Comparison of ENCODE assay signal across 10 cellular contexts in genomic region chr11:61718046-61718531, GRCh38. TPM values are rescaled to one million over a fixed set of nuclear protein-coding genes. Genes with fewer than 3 reads are reported as not detected.
DNase-seq lines count a peak whose midpoint lies in the region; TF ChIP-seq lines count a peak whose summit lies in the region.
"Had no signal": no experiment of that assay in that cellular context is flagged by ENCODE, and none has a peak within 500 bp of the region (broad histone marks: within the 10 kb centered on the region; RNA-seq: fewer than 3 reads in every experiment).

No MANE protein-coding gene starts in this region.

- no peaks in the 10 kb centered on the region for H3K9me3 ChIP-seq in testis

- H3K36me3 Mint-ChIP-seq in mesothelial cell of epicardium (peaks cover 2% of the 10 kb centered on the region), glutamatergic neuron (ENCODE audit: unreplicated experiment) (no peaks in the 10 kb centered on the region)
- H3K36me3 Mint-ChIP-seq in activated T-helper 2 cell treated with anti-CD3 and anti-CD28 coated beads, Interferon-gamma antibody, Interleukin-2, Interleukin-4, amounts not matched to agents 10 μg/mL and 5 μg/mL and 100 μg/mL, durations not matched to agents 14 hours and 24 hours and 36 hours (ENCODE audit: low read depth): no peaks in the 10 kb centered on the region

- WGBS in testis, 2 donors: 31 to 52% methylated on average over 7 to 9 of the region's 9 CpGs

- DNase-seq in NCI-H2171 (lab: John Stamatoyannopoulos, UW) (peak; percentile 44), ecto neural progenitor cell (ENCODE audit: low spot score) (peak; percentile 65), mesothelial cell of epicardium (ENCODE audit: low spot score in 2 of 2, unreplicated experiment in 2 of 2) (no peak), testis (no peak), UCSD-AML1 (lab: John Stamatoyannopoulos, UW; ENCODE audit: unreplicated experiment) (no peak), glutamatergic neuron (no peak), ACHN (no peak)
- DNase-seq in activated T-helper 2 cell treated with anti-CD3 and anti-CD28 coated beads, Interferon-gamma antibody, Interleukin-2, Interleukin-4, amounts not matched to agents 10 μg/mL and 5 μg/mL and 100 μg/mL, durations not matched to agents 14 hours and 24 hours and 36 hours (ENCODE audit: low spot score): no peak
- DNase-seq: NCI-H748 treated with DMSO at 0.1 percent for 48 hours had no signal

- TF ChIP-seq POLR2A in testis (IDR thresholded peaks at IDR 0.05): no peak

- intact Hi-C loops in testis (cut with DNase I; ENCODE audit: low total_unique reads): no loop called here
- intact Hi-C loops in activated T-helper 2 cell treated with anti-CD3 and anti-CD28 coated beads, Interferon-gamma antibody, Interleukin-2, Interleukin-4, amounts not matched to agents 10 μg/mL and 5 μg/mL and 100 μg/mL, durations not matched to agents 14 hours and 24 hours and 36 hours (cut with micrococcal nuclease): no loop called here

- H3K4me3 ChIP-seq in testis: no peak overlapping the region

- TF ChIP-seq CTCF in mesothelial cell of epicardium (IDR thresholded peaks at IDR 0.05; ENCODE audit: unreplicated experiment): no peak
- TF ChIP-seq CTCF in testis (IDR thresholded peaks at IDR 0.05): no peak
- TF ChIP-seq CTCF in glutamatergic neuron (IDR thresholded peaks at IDR 0.05; ENCODE audit: partially characterized antibody, unreplicated experiment): no peak

- no peaks in the 10 kb centered on the region for H3K27me3 ChIP-seq in testis

- H3K4me1 ChIP-seq in testis: peaks cover 11% of the 10 kb centered on the region

- peak overlapping the region; percentile 94 for H3K27ac Mint-ChIP-seq in mesothelial cell of epicardium
- H3K27ac Mint-ChIP-seq in glutamatergic neuron (ENCODE audit: unreplicated experiment): no peak overlapping the region
- no peak overlapping the region for H3K27ac Mint-ChIP-seq in activated T-helper 2 cell treated with anti-CD3 and anti-CD28 coated beads, Interferon-gamma antibody, Interleukin-2, Interleukin-4, amounts not matched to agents 10 μg/mL and 5 μg/mL and 100 μg/mL, durations not matched to agents 14 hours and 24 hours and 36 hours

- H3K4me1 Mint-ChIP-seq in mesothelial cell of epicardium (peaks cover 12% of the 10 kb centered on the region), glutamatergic neuron (ENCODE audit: low read depth, unreplicated experiment) (peaks cover 29% of the 10 kb centered on the region)
- H3K4me1 Mint-ChIP-seq in activated T-helper 2 cell treated with anti-CD3 and anti-CD28 coated beads, Interferon-gamma antibody, Interleukin-2, Interleukin-4, amounts not matched to agents 10 μg/mL and 5 μg/mL and 100 μg/mL, durations not matched to agents 14 hours and 24 hours and 36 hours (ENCODE audit: low read depth): no peaks in the 10 kb centered on the region

- H3K27ac ChIP-seq in testis: peak overlapping the region; percentile 39 to 50
- H3K27ac ChIP-seq: epithelial cell of prostate had no signal

- H3K9me3 Mint-ChIP-seq in mesothelial cell of epicardium: no peaks in the 10 kb centered on the region
- peaks cover 3% of the 10 kb centered on the region for H3K9me3 Mint-ChIP-seq in glutamatergic neuron (ENCODE audit: unreplicated experiment)
- H3K9me3 Mint-ChIP-seq in activated T-helper 2 cell treated with anti-CD3 and anti-CD28 coated beads, Interferon-gamma antibody, Interleukin-2, Interleukin-4, amounts not matched to agents 10 μg/mL and 5 μg/mL and 100 μg/mL, durations not matched to agents 14 hours and 24 hours and 36 hours: no peaks in the 10 kb centered on the region

- no peaks in the 10 kb centered on the region for H3K27me3 Mint-ChIP-seq in mesothelial cell of epicardium (ENCODE audit: low read depth)
- H3K27me3 Mint-ChIP-seq in glutamatergic neuron (ENCODE audit: unreplicated experiment): no peaks in the 10 kb centered on the region
- no peaks in the 10 kb centered on the region for H3K27me3 Mint-ChIP-seq in activated T-helper 2 cell treated with anti-CD3 and anti-CD28 coated beads, Interferon-gamma antibody, Interleukin-2, Interleukin-4, amounts not matched to agents 10 μg/mL and 5 μg/mL and 100 μg/mL, durations not matched to agents 14 hours and 24 hours and 36 hours (ENCODE audit: low read depth)

- in situ Hi-C loops in ACHN (cut with HindIII; ENCODE audit: low pct_ligation_motif_present, low pct_unique_long_range_greater_than_20kb, low sequenced_read_pairs): no loop called here

- no peaks in the 10 kb centered on the region for H3K36me3 ChIP-seq in testis (ENCODE audit: low read depth, missing control alignments)

- H3K4me3 Mint-ChIP-seq in mesothelial cell of epicardium (peak overlapping the region; percentile 84), glutamatergic neuron (ENCODE audit: unreplicated experiment) (no peak overlapping the region)
- no peak overlapping the region for H3K4me3 Mint-ChIP-seq in activated T-helper 2 cell treated with anti-CD3 and anti-CD28 coated beads, Interferon-gamma antibody, Interleukin-2, Interleukin-4, amounts not matched to agents 10 μg/mL and 5 μg/mL and 100 μg/mL, durations not matched to agents 14 hours and 24 hours and 36 hours (ENCODE audit: low read depth)

RNA-seq across cellular contexts. Expression of gene MYRF, which starts 34.3 kb away (rescaled TPM):
- 401 to 436 TPM (median 428 TPM) in 3 replicates for total RNA-seq in mesothelial cell of epicardium
- 10 to 100 TPM in 1 of 2 donors, 1 to 10 TPM in 1; 9.2 to 10.7 TPM for total RNA-seq in testis
- 15.2 TPM for polyA plus RNA-seq in testis (ENCODE audit: insufficient read depth, low read depth, low replicate concordance)
- total RNA-seq in glutamatergic neuron (ENCODE audit: unreplicated experiment): 0.29 TPM
- 1.8 and 2.6 TPM in 2 replicates for total RNA-seq in activated T-helper 2 cell treated with anti-CD3 and anti-CD28 coated beads, Interferon-gamma antibody, Interleukin-2, Interleukin-4, amounts not matched to agents 10 μg/mL and 5 μg/mL and 100 μg/mL, durations not matched to agents 14 hours and 24 hours and 36 hours

RNA-seq across cellular contexts. Expression of gene DAGLA, which starts 37.9 kb away (rescaled TPM):
- 7.1 to 8.1 TPM (median 8.1 TPM) in 3 replicates for total RNA-seq in mesothelial cell of epicardium
- total RNA-seq in testis: 1 to 10 TPM; 7.1 to 8.3 TPM
- 5.1 TPM for polyA plus RNA-seq in testis (ENCODE audit: insufficient read depth, low read depth, low replicate concordance)
- 9.6 TPM for total RNA-seq in glutamatergic neuron (ENCODE audit: unreplicated experiment)
- 0.07 TPM in 2 replicates for total RNA-seq in activated T-helper 2 cell treated with anti-CD3 and anti-CD28 coated beads, Interferon-gamma antibody, Interleukin-2, Interleukin-4, amounts not matched to agents 10 μg/mL and 5 μg/mL and 100 μg/mL, durations not matched to agents 14 hours and 24 hours and 36 hours

Comparison
In these comparisons a context has a peak if more than half of its experiments do, and no peak if none do; other contexts are left out.
1. DNase-seq: peak in NCI-H2171 (single experiment) and ecto neural progenitor cell (single experiment); none in mesothelial cell of epicardium (0 of 2), testis (single experiment), UCSD-AML1 (single experiment), glutamatergic neuron (single experiment), ACHN (single experiment) and activated T-helper 2 cell treated with anti-CD3 and anti-CD28 coated beads, Interferon-gamma antibody, Interleukin-2, Interleukin-4, amounts not matched to agents 10 μg/mL and 5 μg/mL and 100 μg/mL, durations not matched to agents 14 hours and 24 hours and 36 hours (single experiment).
2. RNA of gene MYRF, which starts 34.3 kb away (total RNA-seq): 401 to 436 TPM in mesothelial cell of epicardium; 9.2 to 10.7 TPM in testis, 1.8 to 2.6 TPM in activated T-helper 2 cell treated with anti-CD3 and anti-CD28 coated beads, Interferon-gamma antibody, Interleukin-2, Interleukin-4, amounts not matched to agents 10 μg/mL and 5 μg/mL and 100 μg/mL, durations not matched to agents 14 hours and 24 hours and 36 hours and 0.29 TPM in glutamatergic neuron (single experiment); every median in the first group is over 10 times any median in the second.